In the genomic region with DNA sequence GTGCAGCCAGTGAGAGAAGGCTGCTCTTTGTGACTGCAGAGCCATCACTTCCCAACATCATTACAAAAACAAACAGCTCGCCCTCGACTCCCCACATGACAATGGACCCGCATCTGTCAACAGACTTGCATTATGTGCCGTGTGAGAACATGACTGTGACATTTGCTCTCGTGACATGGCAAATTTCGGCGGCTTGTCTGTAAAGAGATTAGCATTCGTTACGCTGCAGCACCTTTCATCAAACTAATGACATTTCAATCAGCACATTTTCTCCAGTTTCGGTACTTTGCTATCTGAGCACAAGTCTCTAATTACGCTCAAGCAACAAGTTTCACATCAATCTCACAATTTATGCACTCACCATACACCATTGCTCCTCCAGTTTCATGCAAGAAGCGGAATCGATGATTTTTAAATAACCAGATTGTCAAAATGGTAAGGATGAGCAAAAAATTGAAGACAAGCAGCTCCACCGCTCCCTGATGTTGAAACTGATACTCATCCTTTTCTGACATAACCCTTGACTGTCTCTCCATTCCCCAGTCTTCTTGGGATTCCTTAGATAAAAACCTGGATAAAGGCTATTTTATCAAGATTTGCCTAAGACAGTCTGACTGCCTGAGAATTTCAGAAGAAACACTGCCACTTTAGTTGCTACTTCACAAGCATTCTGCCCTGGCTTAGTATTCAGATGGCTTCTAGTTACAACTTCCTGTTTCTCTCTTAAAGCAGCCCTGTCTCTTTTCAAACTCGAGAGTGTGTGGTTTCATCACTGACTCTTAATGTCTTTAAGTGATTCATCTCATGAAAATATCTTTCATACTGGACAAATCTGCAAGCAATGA, we compare ENCODE assay signal across 8 cellular contexts.
DNase-seq lines count a peak whose midpoint lies in the region; ATAC-seq and TF ChIP-seq lines count a peak whose summit lies in the region.

A gene (minus strand): TSS at position 682 of the 845 bp plus-strand sequence. CDS start 146 bp downstream, at position 536.

- H3K27me3 ChIP-seq in HUES6 (ENCODE audit: control insufficient read depth, insufficient read depth, low read length) (no peaks in the 10 kb centered on the region), brain microvascular endothelial cell (replicated peaks) (no peaks in the 10 kb centered on the region)

- H3K36me3 ChIP-seq in HUES6 (ENCODE audit: control insufficient read depth, insufficient read depth, low read length) (no peaks in the 10 kb centered on the region), brain microvascular endothelial cell (replicated peaks) (no peaks in the 10 kb centered on the region)

- POLR2A ChIA-PET in GM10248 (lab: Yijun Ruan, JAX), result interaction anchor here (0.6 kb wide), 1 partner anchor 403 kb away, joined by 3 read pairs; no protein-coding TSS in a partner anchor

- in situ Hi-C loops in brain microvascular endothelial cell (cut with HindIII; ENCODE audit: low pct_ligation_motif_present, low sequenced_read_pairs), result no loop called here

- DNase-seq in GM10248 (ENCODE audit: extremely low spot score), result peak; percentile 57
- peak; percentile 33 for DNase-seq in SKM-1 (lab: John Stamatoyannopoulos, UW; ENCODE audit: unreplicated experiment)
- peak; percentile 73 for DNase-seq in brain microvascular endothelial cell
- peak; percentile 46 for DNase-seq in retina
- DNase-seq in NCI-H2081 treated with DMSO at 0.1 percent for 48 hours (lab: John Stamatoyannopoulos, UW), result no peak

- no peak for TF ChIP-seq CTCF in GM10248 (IDR thresholded peaks at IDR 0.05; ENCODE audit: control extremely low read depth, extremely low read depth, low read depth, missing control alignments)
- no peak for TF ChIP-seq CTCF in brain microvascular endothelial cell (IDR thresholded peaks at IDR 0.05; ENCODE audit: low read depth, low read length, missing control alignments)

- H3K9ac ChIP-seq in HUES6 (ENCODE audit: low read length), result peak within 1 kb of the TSS; percentile 33

- peak within 1 kb of the TSS; percentile 66 for H3K4me3 ChIP-seq in HUES6 (ENCODE audit: low read depth, low read length)
- peak within 1 kb of the TSS; percentile 56 for H3K4me3 ChIP-seq in brain microvascular endothelial cell (ENCODE audit: low read depth, low read length)
- H3K4me3 ChIP-seq in iPS-11a (ENCODE audit: low read depth, low read length), result peak within 1 kb of the TSS; percentile 14

- CTCF ChIA-PET in GM10248 (lab: Yijun Ruan, JAX), result interaction anchor here (1.2 kb wide), 1 partner anchor 11 kb away, joined by 5 read pairs; no protein-coding TSS in a partner anchor

- H3K27ac ChIP-seq in HUES6 (ENCODE audit: low read depth, low read length), result no peak within 1 kb of the TSS
- H3K27ac ChIP-seq in brain microvascular endothelial cell, result no peak within 1 kb of the TSS

- H3K4me1 ChIP-seq in HUES6 (ENCODE audit: control insufficient read depth, insufficient read depth, low read length), result peaks cover 23% of the 10 kb centered on the region

- no peaks in the 10 kb centered on the region for H3K9me3 ChIP-seq in HUES6 (ENCODE audit: control insufficient read depth, insufficient read depth, low read depth, low read length)

- peak; percentile 91 for ATAC-seq in GM21528 (IDR thresholded peaks at IDR 0.05; ENCODE audit: low FRiP score, unreplicated experiment)

Comparison
In these comparisons a context has a peak if more than half of its experiments do, and no peak if none do; other contexts are left out.
1. H3K4me3 ChIP-seq: peak in every context shown above with its lines; median percentile 66 in HUES6; 56 in brain microvascular endothelial cell; 14 in iPS-11a.